Comparison of ENCODE assay signal across 29 cellular contexts in genomic region chr2:236137066-236137465, GRCh38. TPM values are rescaled to one million over a fixed set of nuclear protein-coding genes. Genes with fewer than 3 reads are reported as not detected.
"Had no signal": no experiment of that assay in that cellular context is flagged by ENCODE, and none has a peak within 500 bp of the region (broad histone marks: within the 10 kb centered on the region; RNA-seq: fewer than 3 reads in every experiment).

No MANE protein-coding gene starts in this region.

- H3K4me1 ChIP-seq: heart right ventricle, left lung, prostate gland, spleen, transverse colon, upper lobe of left lung, uterus had no signal

- H3K4me3 ChIP-seq: heart right ventricle, hepatocyte, left lung, lung, ovary, prostate gland, spleen, transverse colon, upper lobe of left lung, uterus had no signal

- FAIRE-seq: kidney, small intestine had no signal

- H3K79me2 ChIP-seq: hepatocyte had no signal

- H2AFZ ChIP-seq: hepatocyte had no signal

- H3K9me3 Mint-ChIP-seq: natural killer cell; stimulated activated effector memory CD8-positive, alpha-beta T cell treated with anti-CD3 and anti-CD28 coated beads, Interleukin-12 subunit alpha, Interleukin-12 subunit beta, amount 100 ng/mL, for 72 hours; stimulated activated naive CD8-positive, alpha-beta T cell treated with anti-CD3 and anti-CD28 coated beads, Interleukin-15, Interleukin-2, amounts not matched to agents 100 ng/mL and 50 ng/mL, for 24 hours had no signal

- H3K9me3 ChIP-seq: heart right ventricle, left lung, ovary, prostate gland, spleen, transverse colon, upper lobe of left lung, uterus had no signal

- H3K4me2 ChIP-seq: hepatocyte had no signal

- H3K36me3 Mint-ChIP-seq: naive B cell; natural killer cell; stimulated activated effector memory CD8-positive, alpha-beta T cell treated with anti-CD3 and anti-CD28 coated beads, Interleukin-12 subunit alpha, Interleukin-12 subunit beta, amount 100 ng/mL, for 72 hours had no signal

- H3K36me3 ChIP-seq: left lung, ovary, prostate gland, spleen, transverse colon, upper lobe of left lung, uterus had no signal

- DNase-seq: heart right ventricle; kidney; left colon; left lung; mesendoderm; naive B cell; natural killer cell; ovary; retina; right cardiac atrium; small intestine; spleen; stimulated activated CD4-positive, alpha-beta T cell treated with anti-CD3 and anti-CD28 coated beads, Interleukin-4, amount 100 ng/mL, for 24 hours; stimulated activated naive CD4-positive, alpha-beta T cell; transverse colon; upper lobe of left lung; uterus had no signal

- H3K4me3 Mint-ChIP-seq: mesothelial cell of epicardium; naive B cell; natural killer cell; stimulated activated effector memory CD8-positive, alpha-beta T cell treated with anti-CD3 and anti-CD28 coated beads, Interleukin-12 subunit alpha, Interleukin-12 subunit beta, amount 100 ng/mL, for 72 hours; stimulated activated naive CD8-positive, alpha-beta T cell treated with anti-CD3 and anti-CD28 coated beads, Interleukin-15, Interleukin-2, amounts not matched to agents 100 ng/mL and 50 ng/mL, for 24 hours had no signal

- H3K27ac ChIP-seq: heart right ventricle, hepatocyte, left lung, ovary, prostate gland, spleen, transverse colon, upper lobe of left lung, uterus had no signal

- H3K27ac Mint-ChIP-seq: mesothelial cell of epicardium; naive B cell; natural killer cell; stimulated activated effector memory CD8-positive, alpha-beta T cell treated with anti-CD3 and anti-CD28 coated beads, Interleukin-12 subunit alpha, Interleukin-12 subunit beta, amount 100 ng/mL, for 72 hours; stimulated activated naive CD8-positive, alpha-beta T cell treated with anti-CD3 and anti-CD28 coated beads, Interleukin-15, Interleukin-2, amounts not matched to agents 100 ng/mL and 50 ng/mL, for 24 hours had no signal

- H3K27me3 ChIP-seq: hepatocyte, ovary, transverse colon, upper lobe of left lung, uterus had no signal

- H3K4me1 Mint-ChIP-seq: mesothelial cell of epicardium; naive B cell; natural killer cell; stimulated activated effector memory CD8-positive, alpha-beta T cell treated with anti-CD3 and anti-CD28 coated beads, Interleukin-12 subunit alpha, Interleukin-12 subunit beta, amount 100 ng/mL, for 72 hours had no signal

RNA-seq across cellular contexts. Expression of gene GBX2, which starts 31.1 kb away (rescaled TPM):
- total RNA-seq: hepatocyte, kidney, left colon, left lung, liver, lung, mononuclear cell, natural killer cell, omental fat pad, ovary, right cardiac atrium, sciatic nerve, subcutaneous adipose tissue, temporal lobe, transverse colon, upper lobe of left lung, uterus had no signal
- polyA plus RNA-seq: liver, ovary, right cardiac atrium, small intestine, spleen had no signal
